1 cellular context compared by ENCODE assay signal in genomic region chr5:147441191-147441695, GRCh38.
TF ChIP-seq lines count a peak whose summit lies in the region.

No MANE protein-coding gene starts in this region.

TF ChIP-seq in WTC11, 78 proteins besides CTCF, POLR2A, EP300 and RAD21:
- TF ChIP-seq PREB (CRISPR knock-in tag; IDR thresholded peaks at IDR 0.05; ENCODE audit: borderline replicate concordance) (no peak), CDX4 (CRISPR knock-in tag; IDR thresholded peaks at IDR 0.05; ENCODE audit: borderline replicate concordance) (no peak), GTF2I (CRISPR knock-in tag; conservative IDR thresholded peaks at IDR 0.05) (no peak), E2F4 (CRISPR knock-in tag; IDR thresholded peaks at IDR 0.05; ENCODE audit: borderline replicate concordance, low read depth) (no peak), NR2C2 (CRISPR knock-in tag; IDR thresholded peaks at IDR 0.05) (no peak), NFE2L1 (CRISPR knock-in tag; IDR thresholded peaks at IDR 0.05) (no peak), ZNF219 (CRISPR knock-in tag; IDR thresholded peaks at IDR 0.05; ENCODE audit: borderline replicate concordance) (no peak), ZMAT4 (CRISPR knock-in tag; IDR thresholded peaks at IDR 0.05) (no peak), MXD4 (CRISPR knock-in tag; IDR thresholded peaks at IDR 0.05; ENCODE audit: borderline replicate concordance) (no peak), NFYB (CRISPR knock-in tag; conservative IDR thresholded peaks at IDR 0.05; ENCODE audit: low read depth) (no peak), E2F5 (CRISPR knock-in tag; IDR thresholded peaks at IDR 0.05) (no peak), CREB1 (CRISPR knock-in tag; IDR thresholded peaks at IDR 0.05) (no peak), MLX (CRISPR knock-in tag; IDR thresholded peaks at IDR 0.05) (no peak)
